ENCODE assay signal across 8 cellular contexts in the genomic region with DNA sequence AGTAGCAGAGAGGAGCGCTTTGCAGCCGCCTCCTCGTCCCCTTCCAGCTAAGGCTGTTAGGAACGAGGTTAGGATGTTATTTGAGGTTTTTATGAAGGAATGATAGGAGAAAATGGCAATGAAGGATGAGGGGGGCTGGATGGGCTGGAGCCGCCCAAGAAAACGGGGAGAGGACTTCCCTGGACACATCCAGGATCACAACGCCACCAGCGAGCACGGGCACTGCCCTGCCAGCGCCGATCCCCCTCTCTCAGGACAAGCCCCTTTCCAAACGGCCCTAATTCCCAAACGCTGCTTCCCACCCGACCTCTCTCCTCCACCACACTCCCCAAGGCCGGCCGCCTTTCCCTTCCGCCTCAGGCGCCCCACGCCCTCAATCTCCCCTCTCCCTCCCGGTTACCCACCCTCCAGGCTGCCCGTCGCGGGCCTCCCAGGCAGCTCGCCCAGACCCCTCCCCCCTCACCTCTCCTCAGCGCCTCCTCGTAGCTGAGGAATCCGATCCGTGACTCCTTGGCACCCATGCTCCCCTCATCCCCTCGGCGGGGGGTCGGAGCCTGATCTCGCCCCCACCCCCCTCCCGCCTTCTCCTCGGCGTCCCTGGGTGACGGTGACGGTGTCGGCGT. TPM values are rescaled to one million over a fixed set of nuclear protein-coding genes. Genes with fewer than 3 reads are reported as not detected.
DNase-seq lines count a peak whose midpoint lies in the region; ATAC-seq and TF ChIP-seq lines count a peak whose summit lies in the region.

No MANE protein-coding gene starts in this region.

- no peaks in the 10 kb centered on the region for H3K9me2 ChIP-seq in SK-N-SH

- peaks cover 3% of the 10 kb centered on the region for H3K27me3 Mint-ChIP-seq in activated naive CD4-positive, alpha-beta T cell treated with anti-CD3 and anti-CD28 coated beads, Interleukin-2, amount 10 ng/mL, durations not matched to agents 7 days and 5 days
- peaks cover 12% of the 10 kb centered on the region for H3K27me3 Mint-ChIP-seq in neural progenitor cell (ENCODE audit: insufficient read depth, low read depth)

- peaks cover 11% of the 10 kb centered on the region for H3K36me3 Mint-ChIP-seq in activated naive CD4-positive, alpha-beta T cell treated with anti-CD3 and anti-CD28 coated beads, Interleukin-2, amount 10 ng/mL, durations not matched to agents 7 days and 5 days
- H3K36me3 Mint-ChIP-seq in neural progenitor cell: no peaks in the 10 kb centered on the region

- H3K4me1 Mint-ChIP-seq in activated naive CD4-positive, alpha-beta T cell treated with anti-CD3 and anti-CD28 coated beads, Interleukin-2, amount 10 ng/mL, durations not matched to agents 7 days and 5 days: peaks cover 54% of the 10 kb centered on the region
- peaks cover 43% of the 10 kb centered on the region for H3K4me1 Mint-ChIP-seq in neural progenitor cell

- H3K4me1 ChIP-seq in SK-N-SH (ENCODE audit: control insufficient read depth in 1 of 2, insufficient read depth in 2 of 2, low read depth in 1 of 2, low read length in 1 of 2) (peaks cover 15 to 24% of the 10 kb centered on the region in 2 experiments), esophagus squamous epithelium (peaks cover 12 to 84% (median 28%) of the 10 kb centered on the region in 3 donors), neural progenitor cell (peaks cover 38% of the 10 kb centered on the region)

- CTCF ChIA-PET in activated naive CD4-positive, alpha-beta T cell treated with anti-CD3 and anti-CD28 coated beads, Interleukin-2, amount 10 ng/mL, durations not matched to agents 7 days and 5 days (lab: Charles Lee): interaction anchor here (0.8 to 1.3 kb wide), 2 partner anchors 160 to 248 kb away, joined by 3 read pairs; no protein-coding TSS in a partner anchor
- CTCF ChIA-PET in SK-N-SH (lab: Yijun Ruan, JAX): interaction anchor here (0.6 to 2.6 kb wide), 10 partner anchors 8 to 248 kb away, joined by 3 to 13 read pairs (median 3); no protein-coding TSS in a partner anchor

- H3K27ac Mint-ChIP-seq in activated naive CD4-positive, alpha-beta T cell treated with anti-CD3 and anti-CD28 coated beads, Interleukin-2, amount 10 ng/mL, durations not matched to agents 7 days and 5 days: peak overlapping the region; percentile 98
- H3K27ac Mint-ChIP-seq in neural progenitor cell: peak overlapping the region; percentile 38

- no peak for DNase-seq in activated naive CD4-positive, alpha-beta T cell treated with anti-CD3 and anti-CD28 coated beads, Interleukin-2, amount 10 ng/mL, durations not matched to agents 7 days and 5 days
- no peak for DNase-seq in activated naive CD4-positive, alpha-beta T cell treated with Interleukin-2 at 50 U/mL for 16 hours
- DNase-seq in SK-N-SH: no peak
- DNase-seq in esophagus squamous epithelium (lab: John Stamatoyannopoulos, UW): no peak
- peak; percentile 86 for DNase-seq in neural progenitor cell (ENCODE audit: low spot score)
- DNase-seq in NOMO-1 treated with dmso at 0.1 percent for 144 hours (lab: John Stamatoyannopoulos, UW; ENCODE audit: unreplicated experiment): no peak
- DNase-seq in NCI-H128 (lab: John Stamatoyannopoulos, UW; ENCODE audit: unreplicated experiment): no peak

- H3K9me3 ChIP-seq in SK-N-SH: no peaks in the 10 kb centered on the region
- H3K9me3 ChIP-seq in esophagus squamous epithelium: no peaks in the 10 kb centered on the region
- H3K9me3 ChIP-seq in neural progenitor cell (ENCODE audit: low read depth): no peaks in the 10 kb centered on the region

- no peak for TF ChIP-seq POLR2A in esophagus squamous epithelium (IDR thresholded peaks at IDR 0.05)

- H3K9ac ChIP-seq in SK-N-SH (peak overlapping the region; percentile 92), neural progenitor cell (peak overlapping the region; percentile 72)

- TF ChIP-seq EP300 in SK-N-SH (IDR thresholded peaks at IDR 0.05; ENCODE audit: borderline replicate concordance in 1 of 2, low read depth in 1 of 2, low read length in 1 of 2): 0 out of 4 replicates have a peak, but pooled peaks of 1 of the 2 experiments have one; percentile 8

- peak overlapping the region; percentile 98 to 99 for H3K27ac ChIP-seq in SK-N-SH (ENCODE audit: low read depth in 2 of 2, low read length in 1 of 2)
- H3K27ac ChIP-seq in esophagus squamous epithelium: peak overlapping the region; percentile 93 to 100 (median 96)
- H3K27ac ChIP-seq in neural progenitor cell: peak overlapping the region; percentile 94

- peak; percentile 33 for ATAC-seq in HG03025 (IDR thresholded peaks at IDR 0.05; ENCODE audit: low FRiP score, unreplicated experiment)

- H3K27me3 ChIP-seq in SK-N-SH (ENCODE audit: insufficient read depth) (no peaks in the 10 kb centered on the region), esophagus squamous epithelium (no peaks in the 10 kb centered on the region), neural progenitor cell (no peaks in the 10 kb centered on the region)

- peak overlapping the region; percentile 76 for H3K4me2 ChIP-seq in SK-N-SH
- H3K4me2 ChIP-seq in neural progenitor cell: peak overlapping the region; percentile 94

- H4K20me1 ChIP-seq in SK-N-SH (ENCODE audit: insufficient read depth) (peaks cover 35% of the 10 kb centered on the region), neural progenitor cell (ENCODE audit: low read depth) (peaks cover 40% of the 10 kb centered on the region)

- intact Hi-C loops in esophagus squamous epithelium (cut with DNase I): no loop called here

- peaks cover 21% of the 10 kb centered on the region for H3F3A ChIP-seq in SK-N-SH (replicated peaks; ENCODE audit: insufficient read depth)
- peaks cover 43% of the 10 kb centered on the region for H3F3A ChIP-seq in neural progenitor cell (ENCODE audit: low read depth)

- H3K36me3 ChIP-seq in SK-N-SH (replicated peaks in 1 of 2; ENCODE audit: control insufficient read depth in 1 of 2, insufficient read depth in 2 of 2, low read length in 1 of 2): no peaks in the 10 kb centered on the region
- H3K36me3 ChIP-seq in esophagus squamous epithelium: no peaks in the 10 kb centered on the region
- no peaks in the 10 kb centered on the region for H3K36me3 ChIP-seq in neural progenitor cell

- H3K4me3 ChIP-seq in SK-N-SH (ENCODE audit: low read depth in 2 of 2, low read length in 1 of 2): peak overlapping the region; percentile 65 to 86
- peak overlapping the region; percentile 82 to 100 (median 85) for H3K4me3 ChIP-seq in esophagus squamous epithelium
- peak overlapping the region; percentile 87 for H3K4me3 ChIP-seq in neural progenitor cell

- H3K79me2 ChIP-seq in SK-N-SH (ENCODE audit: insufficient read depth): peaks cover 52% of the 10 kb centered on the region
- H3K79me2 ChIP-seq in neural progenitor cell (ENCODE audit: low read depth): peaks cover 52% of the 10 kb centered on the region

- TF ChIP-seq CTCF in SK-N-SH (IDR thresholded peaks at IDR 0.05): no peak
- TF ChIP-seq CTCF in esophagus squamous epithelium (IDR thresholded peaks at IDR 0.05): no peak
- no peak for TF ChIP-seq CTCF in neural progenitor cell (IDR thresholded peaks at IDR 0.05)

- H2AFZ ChIP-seq in SK-N-SH (ENCODE audit: low read depth) (peak overlapping the region; percentile 15; the same call in 1 of the 2 replicates), neural progenitor cell (replicated peaks) (peak overlapping the region; percentile 55)

- no peaks in the 10 kb centered on the region for H3K9me3 Mint-ChIP-seq in activated naive CD4-positive, alpha-beta T cell treated with anti-CD3 and anti-CD28 coated beads, Interleukin-2, amount 10 ng/mL, durations not matched to agents 7 days and 5 days
- H3K9me3 Mint-ChIP-seq in neural progenitor cell: no peaks in the 10 kb centered on the region

- peak overlapping the region; percentile 88 for H3K4me3 Mint-ChIP-seq in activated naive CD4-positive, alpha-beta T cell treated with anti-CD3 and anti-CD28 coated beads, Interleukin-2, amount 10 ng/mL, durations not matched to agents 7 days and 5 days
- H3K4me3 Mint-ChIP-seq in neural progenitor cell: peak overlapping the region; percentile 94

- WGBS in SK-N-SH (ENCODE audit: low lambda C conversion rate): under 1% methylated on average over 38 of the region's 39 CpGs
- 1 to 2% methylated on average over 30 to 33 of the region's 39 CpGs for WGBS in esophagus squamous epithelium, 2 donors

- no peak; the same call in 1 of the 2 replicates for TF ChIP-seq RAD21 in SK-N-SH (IDR thresholded peaks at IDR 0.05; ENCODE audit: low read length)

- POLR2A ChIA-PET in SK-N-SH (lab: Yijun Ruan, JAX): interaction anchor here (0.7 to 1.3 kb wide), 10 partner anchors 8 to 313 kb away, joined by 3 to 6 read pairs (median 3); a partner anchor contains a TSS

RNA-seq across cellular contexts. Expression of a gene that starts 0.4 kb away (rescaled TPM):
- polyA plus RNA-seq in SK-N-SH (2012; rRNA removed): 25.6 and 31.8 TPM in 2 replicates
- 28.9 and 29.8 TPM in 2 replicates for polyA plus RNA-seq in SK-N-SH (2012; cell fraction: cytosol; rRNA removed)
- polyA plus RNA-seq in SK-N-SH (2012; cell fraction: nucleus; rRNA removed): 37.3 and 52.2 TPM in 2 replicates
- total RNA-seq in esophagus squamous epithelium (10 to 100 TPM; 29.1 to 74.1 (median 42.5) TPM), neural progenitor cell (ENCODE audit: low replicate concordance) (37.1 and 45.0 TPM in 2 replicates)

RNA-seq across cellular contexts. Expression of a gene that starts 30.8 kb away (rescaled TPM):
- polyA plus RNA-seq in SK-N-SH (2012; rRNA removed): not detected in 2 replicates
- polyA plus RNA-seq in SK-N-SH (2012; cell fraction: cytosol; rRNA removed): not detected in 2 replicates
- polyA plus RNA-seq in SK-N-SH (2012; cell fraction: nucleus; rRNA removed): not detected in 2 replicates
- total RNA-seq in esophagus squamous epithelium (not detected), neural progenitor cell (ENCODE audit: low replicate concordance) (0.77 TPM in 1 of 2 replicates, not detected in the other)
